ENCODE assay signal across 8 cellular contexts in the genomic region with DNA sequence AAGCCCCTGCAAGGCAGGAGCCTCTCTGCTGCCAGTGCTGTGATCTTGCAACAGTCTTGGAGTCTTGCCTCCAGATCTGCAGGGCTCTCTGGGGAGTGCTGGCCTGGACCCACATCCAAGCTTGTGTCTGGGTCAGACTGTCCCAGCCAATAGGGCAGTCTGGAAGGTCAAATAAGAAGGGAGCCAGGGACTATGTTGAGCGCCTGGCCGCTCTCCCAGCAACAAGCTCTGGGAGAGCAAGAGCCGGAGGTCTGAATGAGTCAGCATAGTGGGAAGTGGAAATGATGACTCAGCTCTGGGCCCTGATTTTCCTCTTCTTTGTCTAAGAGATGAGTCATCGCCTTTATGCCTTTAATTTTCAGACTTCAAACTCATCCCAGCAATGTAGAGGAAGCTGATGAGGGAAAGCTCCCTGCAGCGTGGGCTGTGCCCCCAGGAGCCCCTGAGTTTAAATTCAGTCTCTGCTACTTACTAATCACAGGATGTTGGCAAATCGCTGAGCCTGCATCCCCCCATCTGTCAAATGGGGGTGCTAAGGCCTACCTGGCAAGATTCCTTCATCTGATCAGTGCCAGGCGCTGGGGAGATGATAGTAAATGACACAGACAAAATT. TPM values are rescaled to one million over a fixed set of nuclear protein-coding genes. Genes with fewer than 3 reads are reported as not detected.
A peak's percentile ranks its signal among the peaks of the same experiment; 100 is the strongest.
DNase-seq lines count a peak whose midpoint lies in the region; ATAC-seq and TF ChIP-seq lines count a peak whose summit lies in the region.

No MANE protein-coding gene starts in this region.

- POLR2A ChIA-PET in activated naive CD8-positive, alpha-beta T cell treated with anti-CD3 and anti-CD28 coated beads, Interleukin-2, amount 10 ng/mL, durations not matched to agents 7 days and 5 days (lab: Charles Lee): interaction anchor here (1.7 kb wide), 1 partner anchor 12 kb away, joined by 3 read pairs; no protein-coding TSS in a partner anchor

- H3K36me3 ChIP-seq in heart left ventricle (no peaks in the 10 kb centered on the region), prostate gland (no peaks in the 10 kb centered on the region), vagina (no peaks in the 10 kb centered on the region)

- no peak overlapping the region for H3K4me3 ChIP-seq in heart left ventricle
- no peak overlapping the region for H3K4me3 ChIP-seq in prostate gland
- no peak overlapping the region for H3K4me3 ChIP-seq in vagina

- peaks cover 10% of the 10 kb centered on the region for H3K4me1 Mint-ChIP-seq in activated naive CD8-positive, alpha-beta T cell treated with anti-CD3 and anti-CD28 coated beads, Interleukin-2, amount 10 ng/mL, durations not matched to agents 7 days and 5 days

- H3K9me3 ChIP-seq in heart left ventricle (peaks cover 0 to 18% (median 0%) of the 10 kb centered on the region in 12 donors), prostate gland (no peaks in the 10 kb centered on the region), vagina (no peaks in the 10 kb centered on the region)

- H3K36me3 Mint-ChIP-seq in activated naive CD8-positive, alpha-beta T cell treated with anti-CD3 and anti-CD28 coated beads, Interleukin-2, amount 10 ng/mL, durations not matched to agents 7 days and 5 days: peaks cover 2% of the 10 kb centered on the region

- in situ Hi-C loops in ACHN (cut with HindIII; ENCODE audit: low pct_ligation_motif_present, low pct_unique_long_range_greater_than_20kb, low sequenced_read_pairs): no loop called here

- peaks cover 0 to 16% (median 12%) of the 10 kb centered on the region in 12 donors for H3K4me1 ChIP-seq in heart left ventricle
- no peaks in the 10 kb centered on the region for H3K4me1 ChIP-seq in prostate gland (replicated peaks)
- H3K4me1 ChIP-seq in vagina: peaks cover 21% of the 10 kb centered on the region

- no peak overlapping the region for H3K27ac Mint-ChIP-seq in activated naive CD8-positive, alpha-beta T cell treated with anti-CD3 and anti-CD28 coated beads, Interleukin-2, amount 10 ng/mL, durations not matched to agents 7 days and 5 days

- TF ChIP-seq POLR2A in heart left ventricle (IDR thresholded peaks at IDR 0.05) (no peak), prostate gland (IDR thresholded peaks at IDR 0.05) (no peak), vagina (IDR thresholded peaks at IDR 0.05) (no peak)

- peaks cover 3% of the 10 kb centered on the region for H3K9me3 Mint-ChIP-seq in activated naive CD8-positive, alpha-beta T cell treated with anti-CD3 and anti-CD28 coated beads, Interleukin-2, amount 10 ng/mL, durations not matched to agents 7 days and 5 days

- TF ChIP-seq CTCF in heart left ventricle (IDR thresholded peaks at IDR 0.05) (no peak), prostate gland (IDR thresholded peaks at IDR 0.05) (no peak), vagina (IDR thresholded peaks at IDR 0.05) (no peak)

- WGBS in heart left ventricle, 4 donors: 20 to 27% (median 24%) methylated on average over 7 of the region's 7 CpGs
- 20% methylated on average over 7 of the region's 7 CpGs for WGBS in prostate gland

- peaks cover 3% of the 10 kb centered on the region for H3K27me3 Mint-ChIP-seq in activated naive CD8-positive, alpha-beta T cell treated with anti-CD3 and anti-CD28 coated beads, Interleukin-2, amount 10 ng/mL, durations not matched to agents 7 days and 5 days

- intact Hi-C loops in heart left ventricle (cut with DNase I): loop anchor here in 3 of 10 donors (1.0 to 5.0 kb wide), 3 partner anchors 43 to 45 kb away; partner anchors contain the start of gene HAPSTR1 (in 2 of the 3)
- intact Hi-C loops in prostate gland (cut with DNase I): no loop called here
- intact Hi-C loops in vagina (cut with DNase I): loop anchor here (5.0 kb wide), 2 partner anchors 45 to 85 kb away; partner anchors contain the start of genes HAPSTR1 and USP7

- H3K4me3 Mint-ChIP-seq in activated naive CD8-positive, alpha-beta T cell treated with anti-CD3 and anti-CD28 coated beads, Interleukin-2, amount 10 ng/mL, durations not matched to agents 7 days and 5 days: no peak overlapping the region

- ATAC-seq in GM18868 (IDR thresholded peaks at IDR 0.05; ENCODE audit: unreplicated experiment) (peak; percentile 75), HG03439 (IDR thresholded peaks at IDR 0.05; ENCODE audit: unreplicated experiment) (peak; percentile 56), heart left ventricle (peak; percentile 98 to 99 (median 99))
- ATAC-seq in activated naive CD8-positive, alpha-beta T cell treated with anti-CD3 and anti-CD28 coated beads, Interleukin-2, amount 10 ng/mL, durations not matched to agents 7 days and 5 days (ENCODE audit: low read depth): peak; percentile 30

- H3K27ac ChIP-seq in heart left ventricle (peak overlapping the region; percentile 31 to 85 (median 80)), prostate gland (peak overlapping the region in 1 of 2 donors; percentile 55), vagina (peak overlapping the region; percentile 75)

- H3K27me3 ChIP-seq in heart left ventricle (no peaks in the 10 kb centered on the region), prostate gland (replicated peaks; ENCODE audit: insufficient read depth) (no peaks in the 10 kb centered on the region), vagina (no peaks in the 10 kb centered on the region)

- peak; percentile 99 for DNase-seq in ACHN
- DNase-seq in RPMI8226: peak; percentile 94
- DNase-seq in activated naive CD8-positive, alpha-beta T cell treated with anti-CD3 and anti-CD28 coated beads, Interleukin-2, amount 10 ng/mL, durations not matched to agents 7 days and 5 days: no peak
- DNase-seq in heart left ventricle: peak; percentile 85 to 95 (median 90)
- peak; percentile 66 for DNase-seq in prostate gland (ENCODE audit: low spot score)
- peak in 1 of 2 donors; percentile 98 for DNase-seq in vagina (ENCODE audit: extremely low spot score in 2 of 2)

RNA-seq across cellular contexts. Expression of gene HAPSTR1, which starts 43.6 kb away (rescaled TPM):
- 10 to 100 TPM; 71.6 to 72.2 TPM for total RNA-seq in activated naive CD8-positive, alpha-beta T cell treated with anti-CD3 and anti-CD28 coated beads, Interleukin-2, amount 10 ng/mL, durations not matched to agents 7 days and 5 days
- 10 to 100 TPM; 48.9 to 78.4 (median 62.5) TPM for total RNA-seq in heart left ventricle
- polyA plus RNA-seq in heart left ventricle: 10 to 100 TPM; 13.3 to 28.9 TPM
- 10 to 100 TPM; 45.5 to 68.6 TPM for total RNA-seq in prostate gland
- total RNA-seq in vagina: 33.6 TPM

Comparison
In these comparisons a context has a peak if more than half of its experiments do, and no peak if none do; other contexts are left out.
1. ATAC-seq: peak in every context shown above with its lines; median percentile 99 in heart left ventricle; 75 in GM18868; 56 in HG03439; 30 in activated naive CD8-positive, alpha-beta T cell treated with anti-CD3 and anti-CD28 coated beads, Interleukin-2, amount 10 ng/mL, durations not matched to agents 7 days and 5 days.